In genomic region chr6:34569361-34569973, GRCh38 we compare ENCODE assay signal across 21 cellular contexts. TPM values are rescaled to one million over a fixed set of nuclear protein-coding genes. Genes with fewer than 3 reads are reported as not detected.
"Had no signal": no experiment of that assay in that cellular context is flagged by ENCODE, and none has a peak within 500 bp of the region (broad histone marks: within the 10 kb centered on the region; RNA-seq: fewer than 3 reads in every experiment).

No MANE protein-coding gene starts in this region.

- H3K9me3 ChIP-seq: SJSA1 had no signal

- H3K27me3 ChIP-seq: SJSA1 had no signal

- FAIRE-seq: RCC 7860 had no signal

- DNase-seq: IMR-90, MV-4-11, NCI-H1092, NCI-H1105 treated with DMSO at 0.1 percent for 48 hours, NCI-H1417 treated with DMSO at 0.1 percent for 48 hours, NCI-H1694 treated with DMSO at 0.1 percent for 48 hours, NCI-H1930, NCI-H2081, NCI-H2107, NCI-H2227 treated with DMSO at 0.1 percent for 48 hours, NCI-H524 treated with DMSO at 0.1 percent for 48 hours, NCI-H774, Right ventricle myocardium superior, SIG-M5 had no signal

- H3K4me2 ChIP-seq: KMS-11 had no signal

- H3K36me3 ChIP-seq: SJSA1 had no signal

- H3K9ac ChIP-seq: KMS-11 had no signal

- H3K27ac ChIP-seq: KMS-11, SJSA1, SK-N-MC had no signal

- H3K4me3 ChIP-seq: SJSA1, SK-N-MC had no signal

RNA-seq across cellular contexts. Expression of gene SPDEF, which starts 13.3 kb away (rescaled TPM):
- total RNA-seq: IMR-90, LHCN-M2, MCF 10A, NCI-H460, Right ventricle myocardium superior, SJSA1 had no signal
